In the genomic region with DNA sequence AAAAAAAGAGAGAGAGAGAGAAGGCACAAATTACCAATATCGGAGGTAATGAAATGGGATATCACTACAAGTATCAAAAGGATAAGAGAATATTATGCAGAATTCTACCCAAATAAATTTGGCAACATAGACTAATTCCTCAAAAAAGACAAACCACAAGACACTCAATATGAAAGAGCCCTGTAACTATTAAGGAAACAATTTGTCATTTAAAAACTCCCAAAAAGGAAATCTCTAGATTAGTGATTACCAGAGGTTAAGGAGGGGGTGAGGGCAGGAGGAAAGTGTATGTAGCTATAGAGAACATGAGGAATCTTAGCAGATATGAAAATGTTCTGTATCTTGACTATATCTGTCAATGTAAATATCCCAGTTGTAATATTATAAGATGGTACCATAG, we compare ENCODE assay signal across 10 cellular contexts. TPM values are rescaled to one million over a fixed set of nuclear protein-coding genes. Genes with fewer than 3 reads are reported as not detected.
A peak's percentile ranks its signal among the peaks of the same experiment; 100 is the strongest.
DNase-seq lines count a peak whose midpoint lies in the region; ATAC-seq and TF ChIP-seq lines count a peak whose summit lies in the region.
"Had no signal": no experiment of that assay in that cellular context is flagged by ENCODE, and none has a peak within 500 bp of the region (broad histone marks: within the 10 kb centered on the region; RNA-seq: fewer than 3 reads in every experiment).

No MANE protein-coding gene starts in this region.

- H3K9me2 ChIP-seq in SK-N-SH: no peaks in the 10 kb centered on the region

- H3K27ac ChIP-seq in smooth muscle cell (ENCODE audit: low read depth) (peak overlapping the region; percentile 69), SK-N-SH (ENCODE audit: low read depth in 2 of 2, low read length in 1 of 2) (peak overlapping the region in 1 of 2 experiments; percentile 91; a peak in 1 of 4 replicates), dorsolateral prefrontal cortex (peak overlapping the region in 2 of 59 donors; percentile 19 to 81)

- TF ChIP-seq RAD21 in SK-N-SH (IDR thresholded peaks at IDR 0.05; ENCODE audit: low read length): no peak

- H3K36me3 ChIP-seq in smooth muscle cell (ENCODE audit: low read depth) (no peaks in the 10 kb centered on the region), SK-N-SH (replicated peaks in 1 of 2; ENCODE audit: control insufficient read depth in 1 of 2, insufficient read depth in 2 of 2, low read length in 1 of 2) (peaks cover 9 to 23% of the 10 kb centered on the region in 2 experiments)
- H3K36me3 ChIP-seq: upper lobe of left lung had no signal

- H3K9me3 ChIP-seq in smooth muscle cell (replicated peaks; ENCODE audit: low read depth) (no peaks in the 10 kb centered on the region), SK-N-SH (no peaks in the 10 kb centered on the region)
- H3K9me3 ChIP-seq: upper lobe of left lung had no signal

- WGBS in smooth muscle cell (ENCODE audit: low lambda C conversion rate): 0% methylated on average over 1 of the region's 1 CpG
- WGBS in SK-N-SH (ENCODE audit: low lambda C conversion rate): 96% methylated on average over 1 of the region's 1 CpG

- H3K9me3 Mint-ChIP-seq in activated CD8-positive, alpha-beta memory T cell treated with anti-CD3 and anti-CD28 coated beads, Interleukin-2, amount 10 ng/mL, durations not matched to agents 7 days and 5 days (ENCODE audit: low read depth): no peaks in the 10 kb centered on the region

- H3K4me1 ChIP-seq in smooth muscle cell (ENCODE audit: low read depth) (peaks cover 11% of the 10 kb centered on the region), SK-N-SH (ENCODE audit: control insufficient read depth in 1 of 2, insufficient read depth in 2 of 2, low read depth in 1 of 2, low read length in 1 of 2) (peaks cover 7 to 33% of the 10 kb centered on the region in 2 experiments)

- H4K20me1 ChIP-seq in smooth muscle cell (ENCODE audit: low read depth) (peaks cover 3% of the 10 kb centered on the region), SK-N-SH (ENCODE audit: insufficient read depth) (no peaks in the 10 kb centered on the region)

- POLR2A ChIA-PET in SK-N-SH (lab: Yijun Ruan, JAX): no interaction called here

- H3K4me3 ChIP-seq in smooth muscle cell (no peak overlapping the region), SK-N-SH (ENCODE audit: low read depth in 2 of 2, low read length in 1 of 2) (no peak overlapping the region), dorsolateral prefrontal cortex (no peak overlapping the region)
- H3K4me3 ChIP-seq: upper lobe of left lung had no signal

- no peak for DNase-seq in activated CD8-positive, alpha-beta memory T cell treated with anti-CD3 and anti-CD28 coated beads, Interleukin-2, amount 10 ng/mL, durations not matched to agents 7 days and 5 days
- DNase-seq in activated CD8-positive, alpha-beta memory T cell treated with anti-CD3 and anti-CD28 coated beads for 24 hours: no peak
- DNase-seq in smooth muscle cell (lab: John Stamatoyannopoulos, UW; ENCODE audit: unreplicated experiment) (no peak), SK-N-SH (no peak), dorsolateral prefrontal cortex (no peak), NCI-H2196 (lab: John Stamatoyannopoulos, UW; ENCODE audit: unreplicated experiment) (no peak)
- DNase-seq: stimulated activated CD4-positive, alpha-beta T cell treated with anti-CD3 and anti-CD28 coated beads, Interleukin-12 subunit alpha, Interleukin-12 subunit beta, amount 100 ng/mL, for 4 hours; upper lobe of left lung had no signal

- H3F3A ChIP-seq in smooth muscle cell (ENCODE audit: low read depth) (no peaks in the 10 kb centered on the region), SK-N-SH (replicated peaks; ENCODE audit: insufficient read depth) (peaks cover 16% of the 10 kb centered on the region)

- CTCF ChIA-PET in activated CD8-positive, alpha-beta memory T cell treated with anti-CD3 and anti-CD28 coated beads, Interleukin-2, amount 10 ng/mL, durations not matched to agents 7 days and 5 days (lab: Charles Lee): interaction anchor here (1.0 to 3.4 kb wide), 4 partner anchors 11 to 184 kb away, joined by 3 to 30 read pairs (median 10); no protein-coding TSS in a partner anchor
- CTCF ChIA-PET in SK-N-SH (lab: Yijun Ruan, JAX): interaction anchor here (1.8 to 5.5 kb wide), 2 partner anchors 145 to 180 kb away, joined by 18 to 24 read pairs; no protein-coding TSS in a partner anchor

- peaks cover 37% of the 10 kb centered on the region for H3K36me3 Mint-ChIP-seq in activated CD8-positive, alpha-beta memory T cell treated with anti-CD3 and anti-CD28 coated beads, Interleukin-2, amount 10 ng/mL, durations not matched to agents 7 days and 5 days

- peak; percentile 59 for ATAC-seq in activated CD8-positive, alpha-beta memory T cell treated with anti-CD3 and anti-CD28 coated beads, Interleukin-2, amount 10 ng/mL, durations not matched to agents 7 days and 5 days
- ATAC-seq in GM21825 (IDR thresholded peaks at IDR 0.05; ENCODE audit: unreplicated experiment) (peak; percentile 37), HG03571 (IDR thresholded peaks at IDR 0.05; ENCODE audit: unreplicated experiment) (peak; percentile 56)

- H3K27me3 Mint-ChIP-seq in activated CD8-positive, alpha-beta memory T cell treated with anti-CD3 and anti-CD28 coated beads, Interleukin-2, amount 10 ng/mL, durations not matched to agents 7 days and 5 days: peaks cover 43% of the 10 kb centered on the region

- H3K4me1 Mint-ChIP-seq in activated CD8-positive, alpha-beta memory T cell treated with anti-CD3 and anti-CD28 coated beads, Interleukin-2, amount 10 ng/mL, durations not matched to agents 7 days and 5 days: peaks cover 24% of the 10 kb centered on the region

- no peaks in the 10 kb centered on the region for H3K27me3 ChIP-seq in smooth muscle cell (ENCODE audit: low read depth)
- H3K27me3 ChIP-seq in SK-N-SH (ENCODE audit: insufficient read depth): no peaks in the 10 kb centered on the region
- no peaks in the 10 kb centered on the region for H3K27me3 ChIP-seq in dorsolateral prefrontal cortex
- H3K27me3 ChIP-seq: upper lobe of left lung had no signal

- H2AFZ ChIP-seq in smooth muscle cell (ENCODE audit: low read depth) (no peak overlapping the region), SK-N-SH (ENCODE audit: low read depth) (no peak overlapping the region)

- H3K9ac ChIP-seq in smooth muscle cell (ENCODE audit: low read depth) (no peak overlapping the region), SK-N-SH (no peak overlapping the region)

- TF ChIP-seq EP300 in SK-N-SH (IDR thresholded peaks at IDR 0.05; ENCODE audit: borderline replicate concordance in 1 of 2, low read depth in 1 of 2, low read length in 1 of 2): no peak

- no peak overlapping the region for H3K4me3 Mint-ChIP-seq in activated CD8-positive, alpha-beta memory T cell treated with anti-CD3 and anti-CD28 coated beads, Interleukin-2, amount 10 ng/mL, durations not matched to agents 7 days and 5 days

- peak overlapping the region; percentile 34 for H3K4me2 ChIP-seq in smooth muscle cell
- H3K4me2 ChIP-seq in SK-N-SH: no peak overlapping the region

- TF ChIP-seq CTCF in smooth muscle cell (IDR thresholded peaks at IDR 0.05; ENCODE audit: borderline replicate concordance, insufficient read depth, poor library complexity, severe bottlenecking): no peak
- no peak for TF ChIP-seq CTCF in SK-N-SH (IDR thresholded peaks at IDR 0.05)
- TF ChIP-seq CTCF in dorsolateral prefrontal cortex (IDR thresholded peaks at IDR 0.05 in 54 of 56, conservative IDR thresholded peaks at IDR 0.05 in 2 of 56; ENCODE audit: low read depth in 1 of 56, partially characterized antibody in 56 of 56): no peak

- peaks cover 3% of the 10 kb centered on the region for H3K79me2 ChIP-seq in smooth muscle cell (ENCODE audit: low read depth)
- H3K79me2 ChIP-seq in SK-N-SH (ENCODE audit: insufficient read depth): peaks cover 12% of the 10 kb centered on the region; the same call in 1 of the 2 replicates

- intact Hi-C loops in dorsolateral prefrontal cortex (cut with DNase I): no loop called here

- no peak overlapping the region for H3K27ac Mint-ChIP-seq in activated CD8-positive, alpha-beta memory T cell treated with anti-CD3 and anti-CD28 coated beads, Interleukin-2, amount 10 ng/mL, durations not matched to agents 7 days and 5 days

TF ChIP-seq in SK-N-SH, 30 proteins besides CTCF, POLR2A, EP300 and RAD21 (continues in another document):
- TF ChIP-seq FOXM1 (IDR thresholded peaks at IDR 0.05; ENCODE audit: low read depth) (no peak), POLR2AphosphoS5 (IDR thresholded peaks at IDR 0.05; ENCODE audit: low read depth, low read length) (no peak), NRF1 (IDR thresholded peaks at IDR 0.05; ENCODE audit: low read depth, low read length) (no peak)
- TF ChIP-seq, protein P1, sequence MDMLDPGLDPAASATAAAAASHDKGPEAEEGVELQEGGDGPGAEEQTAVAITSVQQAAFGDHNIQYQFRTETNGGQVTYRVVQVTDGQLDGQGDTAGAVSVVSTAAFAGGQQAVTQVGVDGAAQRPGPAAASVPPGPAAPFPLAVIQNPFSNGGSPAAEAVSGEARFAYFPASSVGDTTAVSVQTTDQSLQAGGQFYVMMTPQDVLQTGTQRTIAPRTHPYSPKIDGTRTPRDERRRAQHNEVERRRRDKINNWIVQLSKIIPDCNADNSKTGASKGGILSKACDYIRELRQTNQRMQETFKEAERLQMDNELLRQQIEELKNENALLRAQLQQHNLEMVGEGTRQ (IDR thresholded peaks at IDR 0.05; ENCODE audit: borderline replicate concordance, low read depth, low read length): no peak
- TF ChIP-seq, protein P2, sequence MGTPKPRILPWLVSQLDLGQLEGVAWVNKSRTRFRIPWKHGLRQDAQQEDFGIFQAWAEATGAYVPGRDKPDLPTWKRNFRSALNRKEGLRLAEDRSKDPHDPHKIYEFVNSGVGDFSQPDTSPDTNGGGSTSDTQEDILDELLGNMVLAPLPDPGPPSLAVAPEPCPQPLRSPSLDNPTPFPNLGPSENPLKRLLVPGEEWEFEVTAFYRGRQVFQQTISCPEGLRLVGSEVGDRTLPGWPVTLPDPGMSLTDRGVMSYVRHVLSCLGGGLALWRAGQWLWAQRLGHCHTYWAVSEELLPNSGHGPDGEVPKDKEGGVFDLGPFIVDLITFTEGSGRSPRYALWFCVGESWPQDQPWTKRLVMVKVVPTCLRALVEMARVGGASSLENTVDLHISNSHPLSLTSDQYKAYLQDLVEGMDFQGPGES (IDR thresholded peaks at IDR 0.05; ENCODE audit: low read depth, low read length): no peak

RNA-seq across cellular contexts. Expression of a gene that starts 54.0 kb away (rescaled TPM):
- 10 to 100 TPM; 31.4 to 44.0 TPM for total RNA-seq in activated CD8-positive, alpha-beta memory T cell treated with anti-CD3 and anti-CD28 coated beads, Interleukin-2, amount 10 ng/mL, durations not matched to agents 7 days and 5 days
- total RNA-seq in smooth muscle cell (59.0 and 87.3 TPM in 2 replicates), dorsolateral prefrontal cortex (10 to 100 TPM; 37.5 to 79.2 (median 62.9) TPM)
- polyA plus RNA-seq in smooth muscle cell (81.5 and 91.0 TPM in 2 replicates), SK-N-SH (2012; rRNA removed) (37.9 and 46.0 TPM in 2 replicates)
- polyA plus RNA-seq in SK-N-SH (2012; cell fraction: cytosol; rRNA removed): 60.6 and 90.4 TPM in 2 replicates
- 18.4 and 20.5 TPM in 2 replicates for polyA plus RNA-seq in SK-N-SH (2012; cell fraction: nucleus; rRNA removed)
